In genomic region chr4:2441393-2442174, GRCh38 we compare ENCODE assay signal across 9 cellular contexts. TPM values are rescaled to one million over a fixed set of nuclear protein-coding genes. Genes with fewer than 3 reads are reported as not detected.
DNase-seq lines count a peak whose midpoint lies in the region; ATAC-seq and TF ChIP-seq lines count a peak whose summit lies in the region.
"Had no signal": no experiment of that assay in that cellular context is flagged by ENCODE, and none has a peak within 500 bp of the region (broad histone marks: within the 10 kb centered on the region; RNA-seq: fewer than 3 reads in every experiment).

No MANE protein-coding gene starts in this region.

- TF ChIP-seq EP300 in SK-N-SH (IDR thresholded peaks at IDR 0.05; ENCODE audit: borderline replicate concordance in 1 of 2, low read depth in 1 of 2, low read length in 1 of 2): no peak

- H3K4me3 ChIP-seq in Jurkat, Clone E6-1 (ENCODE audit: low read length): peak overlapping the region; percentile 21
- H3K4me3 ChIP-seq in SK-N-SH (ENCODE audit: low read depth in 2 of 2, low read length in 1 of 2) (no peak overlapping the region), hepatocyte (no peak overlapping the region)

- POLR2A ChIA-PET in SK-N-SH (lab: Yijun Ruan, JAX): no interaction called here
- POLR2A ChIA-PET in activated naive CD8-positive, alpha-beta T cell treated with anti-CD3 and anti-CD28 coated beads, Interleukin-2, amount 10 ng/mL, durations not matched to agents 7 days and 5 days (lab: Charles Lee): interaction anchor here (0.7 to 1.5 kb wide), 3 partner anchors 27 to 94 kb away, joined by 3 to 5 read pairs (median 4); partner anchors contain the start of genes FAM193A and RNF4

- H3K9me2 ChIP-seq in SK-N-SH (no peaks in the 10 kb centered on the region), hepatocyte (replicated peaks; ENCODE audit: insufficient read depth) (no peaks in the 10 kb centered on the region)

- peak; percentile 78 for ATAC-seq in GM21367 (IDR thresholded peaks at IDR 0.05; ENCODE audit: unreplicated experiment)
- peak; percentile 93 for ATAC-seq in activated naive CD8-positive, alpha-beta T cell treated with anti-CD3 and anti-CD28 coated beads, Interleukin-2, amount 10 ng/mL, durations not matched to agents 7 days and 5 days (ENCODE audit: low read depth)

- no peaks in the 10 kb centered on the region for H3K27me3 ChIP-seq in SK-N-SH (ENCODE audit: insufficient read depth)
- no peaks in the 10 kb centered on the region for H3K27me3 ChIP-seq in hepatocyte

- H3F3A ChIP-seq in SK-N-SH (replicated peaks; ENCODE audit: insufficient read depth): no peaks in the 10 kb centered on the region

- TF ChIP-seq CTCF in SK-N-SH (IDR thresholded peaks at IDR 0.05): peak; percentile 67
- peak; percentile 63 for TF ChIP-seq CTCF in hepatocyte (IDR thresholded peaks at IDR 0.05; ENCODE audit: poor library complexity)

- peak overlapping the region; percentile 80 for H3K27ac Mint-ChIP-seq in activated naive CD8-positive, alpha-beta T cell treated with anti-CD3 and anti-CD28 coated beads, Interleukin-2, amount 10 ng/mL, durations not matched to agents 7 days and 5 days
- H3K27ac Mint-ChIP-seq: dendritic cell treated with granulocyte-macrophage colony-stimulating factor and Interleukin-4, amounts not matched to agents 40 ng/mL and 50 ng/mL, for 4 days had no signal

- peaks cover 3% of the 10 kb centered on the region for H3K4me1 Mint-ChIP-seq in activated naive CD8-positive, alpha-beta T cell treated with anti-CD3 and anti-CD28 coated beads, Interleukin-2, amount 10 ng/mL, durations not matched to agents 7 days and 5 days

- H3K36me3 Mint-ChIP-seq in activated naive CD8-positive, alpha-beta T cell treated with anti-CD3 and anti-CD28 coated beads, Interleukin-2, amount 10 ng/mL, durations not matched to agents 7 days and 5 days: no peaks in the 10 kb centered on the region

- H3K9me3 Mint-ChIP-seq in activated naive CD8-positive, alpha-beta T cell treated with anti-CD3 and anti-CD28 coated beads, Interleukin-2, amount 10 ng/mL, durations not matched to agents 7 days and 5 days: no peaks in the 10 kb centered on the region
- H3K9me3 Mint-ChIP-seq: dendritic cell treated with granulocyte-macrophage colony-stimulating factor and Interleukin-4, amounts not matched to agents 40 ng/mL and 50 ng/mL, for 4 days had no signal

- no peak overlapping the region for H3K4me2 ChIP-seq in SK-N-SH
- no peak overlapping the region for H3K4me2 ChIP-seq in hepatocyte

- H3K27ac ChIP-seq in SK-N-SH (ENCODE audit: low read depth in 2 of 2, low read length in 1 of 2) (no peak overlapping the region), hepatocyte (no peak overlapping the region)

- H3K9ac ChIP-seq in SK-N-SH: no peak overlapping the region

- H3K4me1 ChIP-seq in SK-N-SH (ENCODE audit: control insufficient read depth in 1 of 2, insufficient read depth in 2 of 2, low read depth in 1 of 2, low read length in 1 of 2) (peaks cover 0 to 4% of the 10 kb centered on the region in 2 experiments; a peak in 1 of 4 replicates), hepatocyte (ENCODE audit: insufficient read depth) (no peaks in the 10 kb centered on the region)

- no peaks in the 10 kb centered on the region for H3K79me2 ChIP-seq in SK-N-SH (ENCODE audit: insufficient read depth)
- no peaks in the 10 kb centered on the region for H3K79me2 ChIP-seq in hepatocyte

- DNase-seq in DMS 273 (lab: John Stamatoyannopoulos, UW; ENCODE audit: unreplicated experiment) (peak; percentile 86), SK-N-SH (peak; percentile 83), hepatocyte (ENCODE audit: low spot score) (peak; percentile 70), NCI-H128 (lab: John Stamatoyannopoulos, UW; ENCODE audit: unreplicated experiment) (no peak)
- peak; percentile 85 for DNase-seq in Jurkat, Clone E6-1 (ENCODE audit: low read depth, low spot score)
- DNase-seq in activated naive CD8-positive, alpha-beta T cell treated with anti-CD3 and anti-CD28 coated beads, Interleukin-2, amount 10 ng/mL, durations not matched to agents 7 days and 5 days: peak; percentile 78
- DNase-seq in stimulated activated CD4-positive, alpha-beta T cell treated with anti-CD3 and anti-CD28 coated beads, Interleukin-2, amount 100 ng/mL, for 4 hours (ENCODE audit: low read depth): peak; percentile 54

- peak; percentile 59 for TF ChIP-seq RAD21 in SK-N-SH (IDR thresholded peaks at IDR 0.05; ENCODE audit: low read length)

- CTCF ChIA-PET in SK-N-SH (lab: Yijun Ruan, JAX): interaction anchor here (1.0 to 2.9 kb wide), 7 partner anchors 10 to 221 kb away, joined by 3 to 17 read pairs (median 4); no protein-coding TSS in a partner anchor

- H3K4me3 Mint-ChIP-seq in activated naive CD8-positive, alpha-beta T cell treated with anti-CD3 and anti-CD28 coated beads, Interleukin-2, amount 10 ng/mL, durations not matched to agents 7 days and 5 days: no peak overlapping the region
- H3K4me3 Mint-ChIP-seq: dendritic cell treated with granulocyte-macrophage colony-stimulating factor and Interleukin-4, amounts not matched to agents 40 ng/mL and 50 ng/mL, for 4 days had no signal

- H4K20me1 ChIP-seq in SK-N-SH (ENCODE audit: insufficient read depth) (no peaks in the 10 kb centered on the region), hepatocyte (ENCODE audit: insufficient read depth, poor library complexity, severe bottlenecking) (no peaks in the 10 kb centered on the region)

- H3K27me3 Mint-ChIP-seq in activated naive CD8-positive, alpha-beta T cell treated with anti-CD3 and anti-CD28 coated beads, Interleukin-2, amount 10 ng/mL, durations not matched to agents 7 days and 5 days: no peaks in the 10 kb centered on the region
- H3K27me3 Mint-ChIP-seq: dendritic cell treated with granulocyte-macrophage colony-stimulating factor and Interleukin-4, amounts not matched to agents 40 ng/mL and 50 ng/mL, for 4 days had no signal

- H2AFZ ChIP-seq in SK-N-SH (ENCODE audit: low read depth) (no peak overlapping the region), hepatocyte (no peak overlapping the region)

- H3K9me3 ChIP-seq in SK-N-SH: no peaks in the 10 kb centered on the region
- H3K9me3 ChIP-seq in hepatocyte (ENCODE audit: low read depth): no peaks in the 10 kb centered on the region

- 82% methylated on average over 11 of the region's 14 CpGs for WGBS in SK-N-SH (ENCODE audit: low lambda C conversion rate)
- WGBS in hepatocyte (ENCODE audit: low lambda C conversion rate, missing lambda C conversion rate): 58% methylated on average over 13 of the region's 14 CpGs

- H3K36me3 ChIP-seq in SK-N-SH (replicated peaks in 1 of 2; ENCODE audit: control insufficient read depth in 1 of 2, insufficient read depth in 2 of 2, low read length in 1 of 2) (no peaks in the 10 kb centered on the region), hepatocyte (replicated peaks; ENCODE audit: insufficient read depth, low read depth) (no peaks in the 10 kb centered on the region)

TF ChIP-seq in SK-N-SH, 30 proteins besides CTCF, POLR2A, EP300 and RAD21:
- TF ChIP-seq USF2 (IDR thresholded peaks at IDR 0.05; ENCODE audit: borderline replicate concordance, low read depth, low read length) (no peak), SMC3 (IDR thresholded peaks at IDR 0.05; ENCODE audit: low read depth, low read length) (peak; percentile 59)

RNA-seq across cellular contexts. Expression of gene CFAP99, which starts 22.8 kb away (rescaled TPM):
- polyA plus RNA-seq in Jurkat, Clone E6-1 (2012; ENCODE audit: insufficient read depth, insufficient read length): not detected
- polyA plus RNA-seq in SK-N-SH (2012; rRNA removed): 0.13 and 0.55 TPM in 2 replicates
- 0.04 and 0.13 TPM in 2 replicates for polyA plus RNA-seq in SK-N-SH (2012; cell fraction: cytosol; rRNA removed)
- polyA plus RNA-seq in SK-N-SH (2012; cell fraction: nucleus; rRNA removed): 0.31 and 0.43 TPM in 2 replicates
- under 1 TPM in 1 of 2 experiments, not detected in 1; 0.11 TPM for total RNA-seq in activated naive CD8-positive, alpha-beta T cell treated with anti-CD3 and anti-CD28 coated beads, Interleukin-2, amount 10 ng/mL, durations not matched to agents 7 days and 5 days
- 0.04 TPM in 1 of 2 replicates, not detected in the other for total RNA-seq in hepatocyte
- 0.09 TPM in 1 of 2 replicates, not detected in the other for polyA plus RNA-seq in hepatocyte

RNA-seq across cellular contexts. Expression of gene ZFYVE28, which starts 23.1 kb away (rescaled TPM):
- polyA plus RNA-seq in Jurkat, Clone E6-1 (2012; ENCODE audit: insufficient read depth, insufficient read length): 3.6 TPM
- 2.9 and 3.2 TPM in 2 replicates for polyA plus RNA-seq in SK-N-SH (2012; rRNA removed)
- 1.4 and 1.8 TPM in 2 replicates for polyA plus RNA-seq in SK-N-SH (2012; cell fraction: cytosol; rRNA removed)
- 8.3 and 9.4 TPM in 2 replicates for polyA plus RNA-seq in SK-N-SH (2012; cell fraction: nucleus; rRNA removed)
- total RNA-seq in activated naive CD8-positive, alpha-beta T cell treated with anti-CD3 and anti-CD28 coated beads, Interleukin-2, amount 10 ng/mL, durations not matched to agents 7 days and 5 days: 10 to 100 TPM; 16.1 to 17.7 TPM
- total RNA-seq in hepatocyte: 0.60 and 2.2 TPM in 2 replicates
- 3.1 and 3.4 TPM in 2 replicates for polyA plus RNA-seq in hepatocyte

RNA-seq across cellular contexts. Expression of gene RNF4, which starts 27.3 kb away (rescaled TPM):
- 110 TPM for polyA plus RNA-seq in Jurkat, Clone E6-1 (2012; ENCODE audit: insufficient read depth, insufficient read length)
- polyA plus RNA-seq in SK-N-SH (2012; rRNA removed): 60.7 and 85.3 TPM in 2 replicates
- polyA plus RNA-seq in SK-N-SH (2012; cell fraction: cytosol; rRNA removed): 71.4 and 78.1 TPM in 2 replicates
- polyA plus RNA-seq in SK-N-SH (2012; cell fraction: nucleus; rRNA removed): 48.6 and 65.2 TPM in 2 replicates
- 100 to 1,000 TPM; 103 to 109 TPM for total RNA-seq in activated naive CD8-positive, alpha-beta T cell treated with anti-CD3 and anti-CD28 coated beads, Interleukin-2, amount 10 ng/mL, durations not matched to agents 7 days and 5 days
- 48.2 and 50.3 TPM in 2 replicates for total RNA-seq in hepatocyte
- 42.4 and 50.8 TPM in 2 replicates for polyA plus RNA-seq in hepatocyte
